16 cellular contexts compared by ENCODE assay signal in genomic region chr14:80615831-80616230, GRCh38.
DNase-seq lines count a peak whose midpoint lies in the region; ATAC-seq, FAIRE-seq and TF ChIP-seq lines count a peak whose summit lies in the region.
"Had no signal": no experiment of that assay in that cellular context is flagged by ENCODE, and none has a peak within 500 bp of the region (broad histone marks: within the 10 kb centered on the region; RNA-seq: fewer than 3 reads in every experiment).

No MANE protein-coding gene starts in this region.

- intact Hi-C loops in right lobe of liver (cut with DNase I): no loop called here

- FAIRE-seq in GM12892 (lab: Jason Lieb, UNC): no peak

- H3K9me3 ChIP-seq in right lobe of liver: no peaks in the 10 kb centered on the region
- H3K9me3 ChIP-seq: HAP-1, uterus had no signal

- H3K36me3 ChIP-seq in right lobe of liver: no peaks in the 10 kb centered on the region
- H3K36me3 ChIP-seq: HAP-1, uterus had no signal

- no peaks in the 10 kb centered on the region for H3K27me3 ChIP-seq in right lobe of liver
- H3K27me3 ChIP-seq: dorsolateral prefrontal cortex, uterus had no signal

- 45% methylated on average over 4 of the region's 4 CpGs for WGBS in right lobe of liver (ENCODE audit: insufficient coverage, low coverage, low lambda C conversion rate, missing lambda C conversion rate)

- ATAC-seq in GM19351 (IDR thresholded peaks at IDR 0.05; ENCODE audit: unreplicated experiment) (peak; percentile 94), HG02642 (IDR thresholded peaks at IDR 0.05; ENCODE audit: poor library complexity, unreplicated experiment) (peak; percentile 94), HG03280 (IDR thresholded peaks at IDR 0.05; ENCODE audit: unreplicated experiment) (peak; percentile 89), right lobe of liver (no peak)

- H3K27ac ChIP-seq in right lobe of liver: no peak overlapping the region
- H3K27ac ChIP-seq: dorsolateral prefrontal cortex, uterus had no signal

- TF ChIP-seq CTCF in right lobe of liver (IDR thresholded peaks at IDR 0.05): no peak

- H3K4me1 ChIP-seq in right lobe of liver: no peaks in the 10 kb centered on the region
- H3K4me1 ChIP-seq: HAP-1, uterus had no signal

- H3K4me3 ChIP-seq in right lobe of liver: no peak overlapping the region
- H3K4me3 ChIP-seq: dorsolateral prefrontal cortex, HAP-1, uterus had no signal

- TF ChIP-seq POLR2A in GM12892 (IDR thresholded peaks at IDR 0.05; ENCODE audit: low read depth, low read length): no peak
- no peak for TF ChIP-seq POLR2A in right lobe of liver (IDR thresholded peaks at IDR 0.05)

- DNase-seq in GM12892 (ENCODE audit: insufficient read length) (peak; percentile 10), right lobe of liver (no peak), NK-92 (lab: John Stamatoyannopoulos, UW; ENCODE audit: unreplicated experiment) (no peak), NCI-H226 (no peak), AG08395 (ENCODE audit: low spot score) (no peak)
- DNase-seq: activated CD4-positive, alpha-beta T cell treated with anti-CD3 and anti-CD28 coated beads, Interleukin-2, amount 50 U/mL, for 48 hours; activated effector memory CD4-positive, alpha-beta T cell treated with anti-CD3 and anti-CD28 coated beads, Interleukin-2, amount 50 U/mL, for 16 hours; dorsolateral prefrontal cortex; NCI-H1105 treated with DMSO at 0.1 percent for 48 hours; NCI-H524; T1000; uterus had no signal

Comparison
In these comparisons a context has a peak if more than half of its experiments do, and no peak if none do; other contexts are left out.
1. ATAC-seq: peak in GM19351 (single experiment), HG02642 (single experiment) and HG03280 (single experiment); none in right lobe of liver (0 of 4).